In the genomic region with DNA sequence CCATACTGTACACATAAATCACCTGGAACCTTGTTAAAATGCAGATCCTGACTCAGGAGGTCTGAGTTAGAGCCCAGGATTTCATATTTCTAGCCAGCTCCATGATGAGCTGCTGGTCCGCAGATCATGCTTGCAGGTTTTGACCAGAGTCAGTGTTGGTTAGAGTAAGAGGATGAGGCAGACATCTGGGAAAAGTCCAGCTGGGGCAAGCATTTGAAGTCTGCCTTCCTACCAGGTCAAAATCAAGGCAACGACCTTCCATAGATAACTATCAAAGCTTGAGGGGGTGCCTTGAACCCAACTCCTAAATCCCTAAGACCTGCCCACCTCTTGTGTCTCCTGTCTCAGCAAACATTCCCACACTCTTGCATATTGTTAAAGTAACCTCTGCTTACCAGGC, we compare ENCODE assay signal across 19 cellular contexts. TPM values are rescaled to one million over a fixed set of nuclear protein-coding genes. Genes with fewer than 3 reads are reported as not detected.
A peak's percentile ranks its signal among the peaks of the same experiment; 100 is the strongest.
DNase-seq lines count a peak whose midpoint lies in the region; ATAC-seq and TF ChIP-seq lines count a peak whose summit lies in the region.
"Had no signal": no experiment of that assay in that cellular context is flagged by ENCODE, and none has a peak within 500 bp of the region (broad histone marks: within the 10 kb centered on the region; RNA-seq: fewer than 3 reads in every experiment).

No MANE protein-coding gene starts in this region.

- peaks cover 23% of the 10 kb centered on the region for H3K4me1 ChIP-seq in CD4-positive, CD25-positive, alpha-beta regulatory T cell (ENCODE audit: control insufficient read depth, insufficient read depth, low read length, poor library complexity, severe bottlenecking)
- H3K4me1 ChIP-seq in CD4-positive, alpha-beta memory T cell (ENCODE audit: insufficient read depth, low read length): peaks cover 47% of the 10 kb centered on the region
- H3K4me1 ChIP-seq in colonic mucosa: no peaks in the 10 kb centered on the region
- H3K4me1 ChIP-seq: stomach, transverse colon had no signal

- peaks cover 22 to 77% (median 57%) of the 10 kb centered on the region in 4 donors for H3K4me1 Mint-ChIP-seq in CD4-positive, CD25-positive, alpha-beta regulatory T cell
- H3K4me1 Mint-ChIP-seq in CD4-positive, alpha-beta memory T cell: peaks cover 37 to 69% (median 58%) of the 10 kb centered on the region in 4 donors
- H3K4me1 Mint-ChIP-seq in activated CD8-positive, alpha-beta memory T cell treated with anti-CD3 and anti-CD28 coated beads, Interleukin-2, amount 10 ng/mL, durations not matched to agents 7 days and 5 days: peaks cover 70% of the 10 kb centered on the region

- no peak overlapping the region for H3K27ac ChIP-seq in CD4-positive, CD25-positive, alpha-beta regulatory T cell (ENCODE audit: insufficient read depth, low read length, poor library complexity, severe bottlenecking)
- no peak overlapping the region for H3K27ac ChIP-seq in CD4-positive, alpha-beta memory T cell (ENCODE audit: low read depth, low read length)
- no peak overlapping the region for H3K27ac ChIP-seq in colonic mucosa
- H3K27ac ChIP-seq: brain microvascular endothelial cell, KMS-11, stomach, transverse colon had no signal

- H3K27me3 Mint-ChIP-seq in CD4-positive, CD25-positive, alpha-beta regulatory T cell: no peaks in the 10 kb centered on the region
- H3K27me3 Mint-ChIP-seq in CD4-positive, alpha-beta memory T cell: no peaks in the 10 kb centered on the region
- no peaks in the 10 kb centered on the region for H3K27me3 Mint-ChIP-seq in activated CD8-positive, alpha-beta memory T cell treated with anti-CD3 and anti-CD28 coated beads, Interleukin-2, amount 10 ng/mL, durations not matched to agents 7 days and 5 days

- H3K27ac Mint-ChIP-seq in CD4-positive, CD25-positive, alpha-beta regulatory T cell: peak overlapping the region in 2 of 3 donors; percentile 49 to 83
- H3K27ac Mint-ChIP-seq in CD4-positive, alpha-beta memory T cell: peak overlapping the region in 6 of 7 donors; percentile 25 to 89 (median 72)
- H3K27ac Mint-ChIP-seq in activated CD8-positive, alpha-beta memory T cell treated with anti-CD3 and anti-CD28 coated beads, Interleukin-2, amount 10 ng/mL, durations not matched to agents 7 days and 5 days: peak overlapping the region; percentile 67

- CTCF ChIA-PET in CD4-positive, alpha-beta memory T cell (lab: Charles Lee; ENCODE audit: partially characterized antibody): interaction anchor here (1.2 to 7.5 kb wide), 3 partner anchors 10 to 87 kb away, joined by 3 to 112 read pairs (median 19); partner anchors contain the start of gene OAS2
- CTCF ChIA-PET in activated CD8-positive, alpha-beta memory T cell treated with anti-CD3 and anti-CD28 coated beads, Interleukin-2, amount 10 ng/mL, durations not matched to agents 7 days and 5 days (lab: Charles Lee): interaction anchor here (0.7 to 1.8 kb wide), 4 partner anchors 9 to 87 kb away, joined by 3 to 10 read pairs (median 4); partner anchors contain the start of gene OAS2

- H3K4me3 Mint-ChIP-seq in CD4-positive, CD25-positive, alpha-beta regulatory T cell: no peak overlapping the region
- no peak overlapping the region for H3K4me3 Mint-ChIP-seq in CD4-positive, alpha-beta memory T cell
- H3K4me3 Mint-ChIP-seq in activated CD8-positive, alpha-beta memory T cell treated with anti-CD3 and anti-CD28 coated beads, Interleukin-2, amount 10 ng/mL, durations not matched to agents 7 days and 5 days: no peak overlapping the region

- H3K27me3 ChIP-seq in CD4-positive, CD25-positive, alpha-beta regulatory T cell (ENCODE audit: control insufficient read depth, insufficient read depth, low read length): no peaks in the 10 kb centered on the region
- no peaks in the 10 kb centered on the region for H3K27me3 ChIP-seq in CD4-positive, alpha-beta memory T cell (ENCODE audit: insufficient read depth, low read length)
- H3K27me3 ChIP-seq in colonic mucosa: no peaks in the 10 kb centered on the region
- H3K27me3 ChIP-seq: brain microvascular endothelial cell, stomach, transverse colon had no signal

- peaks cover 0 to 17% (median 5%) of the 10 kb centered on the region in 7 donors for H3K9me3 Mint-ChIP-seq in CD4-positive, CD25-positive, alpha-beta regulatory T cell
- peaks cover 2 to 13% (median 8%) of the 10 kb centered on the region in 8 donors for H3K9me3 Mint-ChIP-seq in CD4-positive, alpha-beta memory T cell
- H3K9me3 Mint-ChIP-seq in activated CD8-positive, alpha-beta memory T cell treated with anti-CD3 and anti-CD28 coated beads, Interleukin-2, amount 10 ng/mL, durations not matched to agents 7 days and 5 days (ENCODE audit: low read depth): peaks cover 18% of the 10 kb centered on the region

- ATAC-seq in CD4-positive, CD25-positive, alpha-beta regulatory T cell (ENCODE audit: low read depth in 2 of 2): no peak
- no peak for ATAC-seq in activated CD8-positive, alpha-beta memory T cell treated with anti-CD3 and anti-CD28 coated beads, Interleukin-2, amount 10 ng/mL, durations not matched to agents 7 days and 5 days
- ATAC-seq in HG03460 (IDR thresholded peaks at IDR 0.05; ENCODE audit: unreplicated experiment): no peak

- intact Hi-C loops in CD4-positive, alpha-beta memory T cell (cut with micrococcal nuclease): no loop called here
- intact Hi-C loops in colonic mucosa (cut with DNase I): no loop called here

- TF ChIP-seq CTCF in colonic mucosa (IDR thresholded peaks at IDR 0.05) (no peak), GM20000 (IDR thresholded peaks at IDR 0.05; ENCODE audit: extremely low read depth, missing control alignments) (no peak)

- peaks cover 11 to 16% of the 10 kb centered on the region in 2 experiments for H3K9me3 ChIP-seq in CD4-positive, CD25-positive, alpha-beta regulatory T cell (ENCODE audit: control insufficient read depth in 2 of 2, low read length in 2 of 2)
- H3K9me3 ChIP-seq in CD4-positive, alpha-beta memory T cell (ENCODE audit: control insufficient read depth in 1 of 2, low read length in 2 of 2): no peaks in the 10 kb centered on the region
- H3K9me3 ChIP-seq in colonic mucosa: no peaks in the 10 kb centered on the region

- no peak overlapping the region for H3K4me3 ChIP-seq in CD4-positive, CD25-positive, alpha-beta regulatory T cell (ENCODE audit: low read depth, low read length)
- H3K4me3 ChIP-seq in CD4-positive, alpha-beta memory T cell (ENCODE audit: low read length in 2 of 2): no peak overlapping the region
- no peak overlapping the region for H3K4me3 ChIP-seq in colonic mucosa
- H3K4me3 ChIP-seq: smooth muscle cell, stomach, transverse colon had no signal

- DNase-seq in CD4-positive, CD25-positive, alpha-beta regulatory T cell: no peak
- no peak for DNase-seq in CD4-positive, alpha-beta memory T cell
- DNase-seq in activated CD8-positive, alpha-beta memory T cell treated with anti-CD3 and anti-CD28 coated beads, Interleukin-2, amount 10 ng/mL, durations not matched to agents 7 days and 5 days: no peak
- peak; percentile 18 for DNase-seq in islet precursor cell
- no peak for DNase-seq in colonic mucosa
- no peak for DNase-seq in GM20000 (ENCODE audit: low spot score)
- no peak for DNase-seq in DMS 273 (lab: John Stamatoyannopoulos, UW; ENCODE audit: unreplicated experiment)
- DNase-seq: brain microvascular endothelial cell, GF-D8, NCI-H1694 treated with DMSO at 0.1 percent for 48 hours, NCI-H2171 treated with DMSO at 0.1 percent for 48 hours, NCI-H524 treated with DMSO at 0.1 percent for 48 hours, occipital lobe, stomach, T1000, transverse colon had no signal

- POLR2A ChIA-PET in CD4-positive, alpha-beta memory T cell (lab: Charles Lee; ENCODE audit: partially characterized antibody): interaction anchor here (7.5 kb wide), 1 partner anchor 8 kb away, joined by 101 read pairs; the partner anchor contains the start of gene OAS2

- peaks cover 81% of the 10 kb centered on the region for H3K36me3 Mint-ChIP-seq in CD4-positive, CD25-positive, alpha-beta regulatory T cell
- peaks cover 73 to 87% of the 10 kb centered on the region in 2 donors for H3K36me3 Mint-ChIP-seq in CD4-positive, alpha-beta memory T cell
- peaks cover 100% of the 10 kb centered on the region for H3K36me3 Mint-ChIP-seq in activated CD8-positive, alpha-beta memory T cell treated with anti-CD3 and anti-CD28 coated beads, Interleukin-2, amount 10 ng/mL, durations not matched to agents 7 days and 5 days

- H3K36me3 ChIP-seq in CD4-positive, CD25-positive, alpha-beta regulatory T cell (ENCODE audit: control insufficient read depth, insufficient read depth, low read length): peaks cover 79% of the 10 kb centered on the region
- H3K36me3 ChIP-seq in CD4-positive, alpha-beta memory T cell (ENCODE audit: insufficient read depth, low read length): peaks cover 46% of the 10 kb centered on the region
- no peaks in the 10 kb centered on the region for H3K36me3 ChIP-seq in colonic mucosa
- H3K36me3 ChIP-seq: brain microvascular endothelial cell, transverse colon had no signal

- no peak overlapping the region for H3K9ac ChIP-seq in colonic mucosa (ENCODE audit: low read depth in 2 of 2, low read length in 2 of 2)
- H3K9ac ChIP-seq: KMS-11 had no signal

RNA-seq across cellular contexts. Expression of gene OAS2, which starts 9.2 kb away (rescaled TPM):
- total RNA-seq in CD4-positive, CD25-positive, alpha-beta regulatory T cell: 82.2 TPM
- 10 to 100 TPM; 58.2 to 82.2 (median 73.4) TPM for polyA plus RNA-seq in CD4-positive, CD25-positive, alpha-beta regulatory T cell
- 10 to 100 TPM; 73.5 to 77.4 TPM for total RNA-seq in CD4-positive, alpha-beta memory T cell
- 10 to 100 TPM; 25.5 to 65.6 TPM for polyA plus RNA-seq in CD4-positive, alpha-beta memory T cell
- 100 to 1,000 TPM; 276 to 383 TPM for total RNA-seq in activated CD8-positive, alpha-beta memory T cell treated with anti-CD3 and anti-CD28 coated beads, Interleukin-2, amount 10 ng/mL, durations not matched to agents 7 days and 5 days
- 1 to 10 TPM; 3.0 to 3.2 TPM for total RNA-seq in colonic mucosa
- total RNA-seq: smooth muscle cell had no signal
- polyA plus RNA-seq: smooth muscle cell had no signal

RNA-seq across cellular contexts. Expression of gene OAS3, which starts 49.3 kb away (rescaled TPM):
- 36.5 TPM for total RNA-seq in CD4-positive, CD25-positive, alpha-beta regulatory T cell
- 10 to 100 TPM; 12.2 to 17.7 (median 14.5) TPM for polyA plus RNA-seq in CD4-positive, CD25-positive, alpha-beta regulatory T cell
- total RNA-seq in CD4-positive, alpha-beta memory T cell: 10 to 100 TPM; 20.3 to 22.5 TPM
- polyA plus RNA-seq in CD4-positive, alpha-beta memory T cell: 10 to 100 TPM; 14.4 to 31.3 TPM
- total RNA-seq in activated CD8-positive, alpha-beta memory T cell treated with anti-CD3 and anti-CD28 coated beads, Interleukin-2, amount 10 ng/mL, durations not matched to agents 7 days and 5 days: 100 to 1,000 TPM; 290 to 394 TPM
- total RNA-seq in colonic mucosa: 10 to 100 TPM; 15.2 to 39.1 TPM
- polyA plus RNA-seq: smooth muscle cell had no signal

Comparison
In these comparisons a context has a peak if more than half of its experiments do, and no peak if none do; other contexts are left out.
1. RNA of gene OAS2, which starts 9.2 kb away (total RNA-seq): 276 to 383 TPM in activated CD8-positive, alpha-beta memory T cell treated with anti-CD3 and anti-CD28 coated beads, Interleukin-2, amount 10 ng/mL, durations not matched to agents 7 days and 5 days, 82.2 TPM in CD4-positive, CD25-positive, alpha-beta regulatory T cell (single experiment) and 73.5 to 77.4 TPM in CD4-positive, alpha-beta memory T cell; 3.0 to 3.2 TPM in colonic mucosa; every median in the first group is over 10 times any median in the second.
2. Peak in every context shown above with its lines, with median percentiles within 50 percentile points of each other: H3K27ac Mint-ChIP-seq.